Comparison of ENCODE assay signal across 8 cellular contexts in the genomic region with DNA sequence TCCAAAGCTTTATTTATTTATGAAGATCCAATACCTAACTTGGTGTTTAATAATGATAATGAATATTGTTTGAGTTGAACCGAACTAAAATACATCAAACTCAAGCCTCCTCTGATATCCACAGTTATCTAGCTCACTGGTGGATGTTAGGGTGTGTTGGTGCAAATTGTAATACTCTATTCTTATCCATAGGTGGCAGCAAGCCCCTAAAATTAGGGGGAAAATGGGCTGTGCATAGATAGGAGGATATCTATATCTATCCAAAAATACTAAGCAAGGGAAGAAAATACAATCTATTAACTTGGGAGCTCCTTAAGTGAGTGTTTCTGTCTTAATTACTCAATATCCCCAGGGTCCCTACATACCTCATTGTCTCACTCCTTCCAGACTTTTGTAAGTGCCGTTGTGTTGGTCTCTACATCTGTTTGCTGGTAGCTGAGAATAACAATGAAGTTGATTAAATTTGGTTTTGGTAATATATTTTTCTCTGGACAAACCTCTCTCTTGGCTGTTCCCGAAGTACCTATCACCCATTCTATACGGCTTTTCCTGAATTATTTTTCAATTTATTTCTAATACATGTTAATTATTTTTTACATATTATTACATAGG. TPM values are rescaled to one million over a fixed set of nuclear protein-coding genes. Genes with fewer than 3 reads are reported as not detected.
DNase-seq lines count a peak whose midpoint lies in the region; ATAC-seq and TF ChIP-seq lines count a peak whose summit lies in the region.

No MANE protein-coding gene starts in this region.

- H3K27ac ChIP-seq in A673 (ENCODE audit: low read depth, low read length, poor library complexity, severe bottlenecking) (no peak overlapping the region), neuronal stem cell (replicated peaks; ENCODE audit: low read length) (no peak overlapping the region), aorta (ENCODE audit: low read depth in 1 of 2, low read length in 2 of 2) (no peak overlapping the region)

- H3K4me1 ChIP-seq in A673 (ENCODE audit: insufficient read depth, low read length, poor library complexity, severe bottlenecking): peaks cover 8% of the 10 kb centered on the region
- no peaks in the 10 kb centered on the region for H3K4me1 ChIP-seq in neuronal stem cell (ENCODE audit: control insufficient read depth in 2 of 2, insufficient read depth in 1 of 2, low read depth in 1 of 2, low read length in 2 of 2)
- no peaks in the 10 kb centered on the region for H3K4me1 ChIP-seq in aorta (ENCODE audit: control insufficient read depth in 1 of 2, insufficient read depth in 2 of 2, low read length in 2 of 2)

- no peak overlapping the region for H3K23ac ChIP-seq in neuronal stem cell (ENCODE audit: low read depth, low read length, poor library complexity)

- no peak overlapping the region for H2BK120ac ChIP-seq in neuronal stem cell (ENCODE audit: low read depth, low read length)

- H2BK5ac ChIP-seq in neuronal stem cell (ENCODE audit: low read length): no peak overlapping the region

- H3K4me3 ChIP-seq in A673 (ENCODE audit: low read depth, low read length, poor library complexity, severe bottlenecking): no peak overlapping the region
- H3K4me3 ChIP-seq in LNCaP clone FGC (ENCODE audit: low read depth, low read length): no peak overlapping the region
- no peak overlapping the region for H3K4me3 ChIP-seq in neuronal stem cell (ENCODE audit: low read length in 2 of 2)
- H3K4me3 ChIP-seq in aorta (ENCODE audit: low read length in 2 of 2): no peak overlapping the region

- no peak overlapping the region for H2AK5ac ChIP-seq in neuronal stem cell (ENCODE audit: low read depth, low read length)

- POLR2A ChIA-PET in A673 (lab: Charles Lee; ENCODE audit: low non-redundant PET) (no interaction called here), HEK293T (lab: Yijun Ruan, JAX) (no interaction called here)

- no peak overlapping the region for H3K4me2 ChIP-seq in neuronal stem cell (ENCODE audit: insufficient read depth, low read length, poor library complexity, severe bottlenecking)

- no peak for ATAC-seq in aorta (ENCODE audit: low FRiP score)

- H2AFZ ChIP-seq in neuronal stem cell (ENCODE audit: low read length): no peak overlapping the region

- intact Hi-C loops in A673 (cut with micrococcal nuclease; ENCODE audit: unreplicated experiment): loop anchor here (1.0 to 10.0 kb wide), 3 partner anchors 32 to 166 kb away; no protein-coding TSS in a partner anchor
- intact Hi-C loops in aorta (cut with DNase I): no loop called here

- no peak overlapping the region for H3K4ac ChIP-seq in neuronal stem cell (ENCODE audit: low read length)

- H4K91ac ChIP-seq in neuronal stem cell (ENCODE audit: low read depth, low read length, poor library complexity): no peak overlapping the region

- no peak overlapping the region for H3K9ac ChIP-seq in neuronal stem cell (ENCODE audit: low read depth, low read length, poor library complexity)

- no peaks in the 10 kb centered on the region for H3K27me3 ChIP-seq in A673 (replicated peaks; ENCODE audit: insufficient read depth, low read depth, low read length, poor library complexity)
- H3K27me3 ChIP-seq in neuronal stem cell (ENCODE audit: control insufficient read depth in 3 of 3, insufficient read depth in 3 of 3, low read depth in 1 of 3, low read length in 3 of 3): no peaks in the 10 kb centered on the region
- no peaks in the 10 kb centered on the region for H3K27me3 ChIP-seq in aorta (ENCODE audit: control insufficient read depth in 1 of 2, insufficient read depth in 2 of 2, low read length in 1 of 2)

- no peaks in the 10 kb centered on the region for H3K79me1 ChIP-seq in neuronal stem cell (ENCODE audit: low read depth, low read length)

- no peak overlapping the region for H2BK15ac ChIP-seq in neuronal stem cell (ENCODE audit: low read length)

- no peaks in the 10 kb centered on the region for H3K9me3 ChIP-seq in A673 (ENCODE audit: low read depth, low read length, poor library complexity, severe bottlenecking)
- no peaks in the 10 kb centered on the region for H3K9me3 ChIP-seq in neuronal stem cell (replicated peaks in 1 of 2; ENCODE audit: control insufficient read depth in 2 of 2, insufficient read depth in 1 of 2, low read depth in 1 of 2, low read length in 2 of 2)
- no peaks in the 10 kb centered on the region for H3K9me3 ChIP-seq in aorta (ENCODE audit: control insufficient read depth, low read length)

- TF ChIP-seq CTCF in A673 (conservative IDR thresholded peaks at IDR 0.05; ENCODE audit: low read depth, low read length): peak; percentile 77
- TF ChIP-seq CTCF in GM12874 (IDR thresholded peaks at IDR 0.05; ENCODE audit: insufficient read depth, low read depth, low read length): peak; percentile 47; the same call in 1 of the 2 replicates
- TF ChIP-seq CTCF in LNCaP clone FGC (IDR thresholded peaks at IDR 0.05; ENCODE audit: control insufficient read depth, extremely low read depth, insufficient read depth): peak; percentile 82

- H4K8ac ChIP-seq in neuronal stem cell (ENCODE audit: low read depth, low read length): no peak overlapping the region

- no TSS peak for BruUV-seq in A673 (replicated peaks; lab: Mats Ljungman, UMichigan)

- no peak overlapping the region for H2BK12ac ChIP-seq in neuronal stem cell (ENCODE audit: low read length)

- DNase-seq in A673 (ENCODE audit: low spot score) (peak; percentile 70), HEK293T (ENCODE audit: extremely low spot score) (peak; percentile 49), LNCaP clone FGC (ENCODE audit: low read depth) (no peak), RPMI8226 (peak; percentile 52), erythroblast (lab: John Stamatoyannopoulos, UW) (peak; percentile 35 to 57), neuronal stem cell (ENCODE audit: low spot score) (peak; percentile 20), aorta (no peak)

- H3K18ac ChIP-seq in neuronal stem cell (ENCODE audit: low read length): no peak overlapping the region

- CTCF ChIA-PET in A673 (lab: Charles Lee) (interaction anchor here (0.5 to 2.0 kb wide), 11 partner anchors 10 to 500 kb away, joined by 3 to 24 read pairs (median 3); no protein-coding TSS in a partner anchor), HEK293T (lab: Yijun Ruan, JAX) (interaction anchor here (0.5 to 2.2 kb wide), 19 partner anchors 14 to 221 kb away, joined by 3 to 23 read pairs (median 4); no protein-coding TSS in a partner anchor)

- WGBS in neuronal stem cell (ENCODE audit: extremely low coverage in 2 of 2, insufficient read length in 2 of 2, insufficient replicate concordance in 1 of 2), 2 donors: no CpG with 5 or more reads among the region's 4 CpGs
- WGBS in aorta, 2 donors: 25 to 44% methylated on average over 4 of the region's 4 CpGs

- TF ChIP-seq POLR2A in erythroblast (IDR thresholded peaks at IDR 0.05; ENCODE audit: low read length): no peak

- H3K14ac ChIP-seq in neuronal stem cell (ENCODE audit: low read length): no peak overlapping the region

- H3K36me3 ChIP-seq in A673 (ENCODE audit: insufficient read depth, low read length, poor library complexity, severe bottlenecking) (no peaks in the 10 kb centered on the region), neuronal stem cell (replicated peaks in 1 of 2; ENCODE audit: control insufficient read depth in 2 of 2, insufficient read depth in 2 of 2, low read length in 2 of 2) (no peaks in the 10 kb centered on the region), aorta (ENCODE audit: control insufficient read depth in 1 of 2, insufficient read depth in 2 of 2, low read length in 1 of 2) (no peaks in the 10 kb centered on the region)

TF ChIP-seq in HEK293T, 16 proteins besides CTCF, POLR2A, EP300 and RAD21:
- TF ChIP-seq ELF4 (IDR thresholded peaks at IDR 0.05) (no peak), CTBP1 (IDR thresholded peaks at IDR 0.05; ENCODE audit: borderline replicate concordance) (no peak), ZNF384 (IDR thresholded peaks at IDR 0.05) (no peak), FOXK2 (IDR thresholded peaks at IDR 0.05) (no peak), NFRKB (IDR thresholded peaks at IDR 0.05) (no peak)
- TF ChIP-seq, protein P1, sequence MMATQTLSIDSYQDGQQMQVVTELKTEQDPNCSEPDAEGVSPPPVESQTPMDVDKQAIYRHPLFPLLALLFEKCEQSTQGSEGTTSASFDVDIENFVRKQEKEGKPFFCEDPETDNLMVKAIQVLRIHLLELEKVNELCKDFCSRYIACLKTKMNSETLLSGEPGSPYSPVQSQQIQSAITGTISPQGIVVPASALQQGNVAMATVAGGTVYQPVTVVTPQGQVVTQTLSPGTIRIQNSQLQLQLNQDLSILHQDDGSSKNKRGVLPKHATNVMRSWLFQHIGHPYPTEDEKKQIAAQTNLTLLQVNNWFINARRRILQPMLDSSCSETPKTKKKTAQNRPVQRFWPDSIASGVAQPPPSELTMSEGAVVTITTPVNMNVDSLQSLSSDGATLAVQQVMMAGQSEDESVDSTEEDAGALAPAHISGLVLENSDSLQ (IDR thresholded peaks at IDR 0.05): no peak

RNA-seq across cellular contexts. Expression of a gene that starts 55.0 kb away (rescaled TPM):
- total RNA-seq in A673 (2021) (0.11 and 0.32 TPM in 2 replicates), aorta (under 1 TPM; 0.21 to 0.55 TPM)
- polyA plus RNA-seq in neuronal stem cell (2013, experiment 1 of 2): 2.5 TPM
- polyA plus RNA-seq in neuronal stem cell (2013, experiment 2 of 2): 2.4 TPM
- polyA plus RNA-seq in aorta: not detected

Comparison
In these comparisons a context has a peak if more than half of its experiments do, and no peak if none do; other contexts are left out.
1. DNase-seq: peak in A673 (single experiment), HEK293T (single experiment), RPMI8226 (single experiment), erythroblast (2 of 2) and neuronal stem cell (single experiment); none in LNCaP clone FGC (single experiment) and aorta (0 of 2).
2. Peak in every context shown above with its lines, with median percentiles within 50 percentile points of each other: CTCF ChIP-seq.